17 cellular contexts compared by ENCODE assay signal in genomic region chr18:23183356-23184150, GRCh38. TPM values are rescaled to one million over a fixed set of nuclear protein-coding genes. Genes with fewer than 3 reads are reported as not detected.
DNase-seq lines count a peak whose midpoint lies in the region; FAIRE-seq and TF ChIP-seq lines count a peak whose summit lies in the region.
"Had no signal": no experiment of that assay in that cellular context is flagged by ENCODE, and none has a peak within 500 bp of the region (broad histone marks: within the 10 kb centered on the region; RNA-seq: fewer than 3 reads in every experiment).

No MANE protein-coding gene starts in this region.

- FAIRE-seq in GM12891 (lab: Jason Lieb, UNC) = peak; percentile 5

- TF ChIP-seq POLR2A in GM12891 (IDR thresholded peaks at IDR 0.05; ENCODE audit: low read depth, low read length) = no peak
- no peak for TF ChIP-seq POLR2A in erythroblast (IDR thresholded peaks at IDR 0.05; ENCODE audit: low read length)

- DNase-seq in GM12891 (ENCODE audit: insufficient read length, low spot score) (no peak), astrocyte of the hippocampus (ENCODE audit: low read depth, low spot score) (peak; percentile 37), iris pigment epithelial cell (ENCODE audit: low read depth) (peak; percentile 84), stromal cell of bone marrow (ENCODE audit: low read depth) (peak; percentile 3), HuH-7.5 (ENCODE audit: low spot score) (no peak), NCI-H774 (lab: John Stamatoyannopoulos, UW) (no peak), erythroblast (lab: John Stamatoyannopoulos, UW) (no peak)
- DNase-seq: activated CD4-positive, CD25-positive, alpha-beta regulatory T cell treated with anti-CD3 and anti-CD28 coated beads, Interleukin-2, amount 50 U/mL, for 72 hours; activated effector memory CD4-positive, alpha-beta T cell treated with Interleukin-2 at 50 U/mL for 16 hours; anterior cingulate cortex; CD4-positive, alpha-beta T cell; kidney glomerular epithelial cell; midbrain; NCI-H1694; SHP77; stimulated activated CD4-positive, alpha-beta T cell treated with anti-CD3 and anti-CD28 coated beads, Interleukin-4, amount 100 ng/mL, for 4 hours; T-helper 2 cell had no signal

TF ChIP-seq in GM12891, 5 proteins besides CTCF, POLR2A, EP300 and RAD21:
- no peak for TF ChIP-seq SPI1 (IDR thresholded peaks at IDR 0.05; ENCODE audit: low read depth, low read length)
- TF ChIP-seq POU2F2 (IDR thresholded peaks at IDR 0.05; ENCODE audit: low read depth, low read length) = no peak
- no peak for TF ChIP-seq PAX5 (IDR thresholded peaks at IDR 0.05; ENCODE audit: insufficient read depth, low read length, severe bottlenecking)
- TF ChIP-seq POLR2AphosphoS5 (IDR thresholded peaks at IDR 0.05; ENCODE audit: low read depth, low read length) = no peak
- no peak for TF ChIP-seq TAF1 (IDR thresholded peaks at IDR 0.05; ENCODE audit: low read depth, low read length)

RNA-seq across cellular contexts. Expression of gene CABLES1, which starts 48.3 kb away (rescaled TPM):
- 16.8 TPM for polyA plus RNA-seq in GM12891 (2012; ENCODE audit: low read depth, missing spikeins)

Comparison
In these comparisons a context has a peak if more than half of its experiments do, and no peak if none do; other contexts are left out.
1. DNase-seq: peak in astrocyte of the hippocampus (single experiment), iris pigment epithelial cell (single experiment) and stromal cell of bone marrow (single experiment); none in GM12891 (single experiment), HuH-7.5 (single experiment), NCI-H774 (single experiment) and erythroblast (0 of 2).